ENCODE assay signal across 30 cellular contexts in the genomic region with DNA sequence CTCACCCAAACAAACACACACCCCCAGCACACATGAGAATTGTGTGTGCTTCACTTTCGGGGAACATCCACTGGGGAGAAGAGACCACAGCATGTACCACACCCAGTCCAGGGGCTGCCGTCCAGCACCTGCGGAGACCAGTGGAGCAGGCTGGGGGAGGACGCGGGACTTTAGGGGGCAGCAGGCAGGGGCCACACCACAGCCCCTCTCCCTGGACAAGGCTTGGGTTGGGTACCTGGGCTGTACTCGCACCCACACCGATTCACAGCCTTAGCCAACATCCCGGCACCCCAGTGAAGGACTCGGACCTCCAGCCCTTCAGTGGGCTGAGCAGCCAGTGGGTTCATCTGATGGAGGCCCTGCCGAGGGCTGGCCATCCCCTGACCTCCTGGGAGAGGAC.
"Had no signal": no experiment of that assay in that cellular context is flagged by ENCODE, and none has a peak within 500 bp of the region (broad histone marks: within the 10 kb centered on the region; RNA-seq: fewer than 3 reads in every experiment).

No MANE protein-coding gene starts in this region.

- H3K27ac ChIP-seq: SK-N-MC had no signal

- H3K9me3 ChIP-seq: MG63 had no signal

- H3K4me1 Mint-ChIP-seq: activated B cell treated with CpG ODN at 0.5 μM for 24 hours; activated CD4-positive, alpha-beta T cell treated with anti-CD3 and anti-CD28 coated beads, Interleukin-2, amount 10 ng/mL, durations not matched to agents 24 days and 14 days; activated CD8-positive, alpha-beta memory T cell treated with anti-CD3 and anti-CD28 coated beads, Interleukin-2, amount 10 ng/mL, durations not matched to agents 7 days and 5 days; activated naive CD4-positive, alpha-beta T cell treated with anti-CD3 and anti-CD28 coated beads, Interleukin-2, amount 50 U/mL, for 24 hours; central memory CD8-positive, alpha-beta T cell; T-cell had no signal

- H3K27ac Mint-ChIP-seq: activated B cell treated with CpG ODN at 0.5 μM for 24 hours; activated CD4-positive, alpha-beta T cell treated with anti-CD3 and anti-CD28 coated beads, Interleukin-2, amount 10 ng/mL, durations not matched to agents 24 days and 14 days; activated CD8-positive, alpha-beta memory T cell treated with anti-CD3 and anti-CD28 coated beads, Interleukin-2, amount 10 ng/mL, durations not matched to agents 7 days and 5 days; activated naive CD4-positive, alpha-beta T cell treated with anti-CD3 and anti-CD28 coated beads, Interleukin-2, amount 50 U/mL, for 24 hours; activated T-cell treated with anti-CD3 and anti-CD28 coated beads, Interleukin-2, amount 50 U/mL, for 24 hours; activated T-helper 1 cell treated with anti-CD3 and anti-CD28 coated beads, Interleukin-12 subunit alpha, Interleukin-12 subunit beta, Interleukin-2, Interleukin-4 antibody, amounts not matched to agents 30 ng/mL and 10 ng/mL and 1 ng/mL, durations not matched to agents 14 hours and 24 hours and 36 hours; brain; T-cell had no signal

- FAIRE-seq: astrocyte, TTC549 had no signal

- H3K36me3 ChIP-seq: MG63 had no signal

- ATAC-seq: activated CD8-positive, alpha-beta memory T cell treated with anti-CD3 and anti-CD28 coated beads, Interleukin-2, amount 10 ng/mL, durations not matched to agents 7 days and 5 days; T-cell had no signal

- H3K4me3 Mint-ChIP-seq: activated B cell treated with CpG ODN at 0.5 μM for 24 hours; activated CD4-positive, alpha-beta T cell treated with anti-CD3 and anti-CD28 coated beads, Interleukin-2, amount 10 ng/mL, durations not matched to agents 24 days and 14 days; activated CD8-positive, alpha-beta memory T cell treated with anti-CD3 and anti-CD28 coated beads, Interleukin-2, amount 10 ng/mL, durations not matched to agents 7 days and 5 days; activated naive CD4-positive, alpha-beta T cell treated with anti-CD3 and anti-CD28 coated beads, Interleukin-2, amount 50 U/mL, for 24 hours; activated T-cell treated with anti-CD3 and anti-CD28 coated beads, Interleukin-2, amount 50 U/mL, for 24 hours; activated T-helper 1 cell treated with anti-CD3 and anti-CD28 coated beads, Interleukin-12 subunit alpha, Interleukin-12 subunit beta, Interleukin-2, Interleukin-4 antibody, amounts not matched to agents 30 ng/mL and 10 ng/mL and 1 ng/mL, durations not matched to agents 14 hours and 24 hours and 36 hours; brain; central memory CD8-positive, alpha-beta T cell; T-cell had no signal

- H3K27me3 Mint-ChIP-seq: activated CD4-positive, alpha-beta T cell treated with anti-CD3 and anti-CD28 coated beads, Interleukin-2, amount 10 ng/mL, durations not matched to agents 24 days and 14 days; activated CD8-positive, alpha-beta memory T cell treated with anti-CD3 and anti-CD28 coated beads, Interleukin-2, amount 10 ng/mL, durations not matched to agents 7 days and 5 days; activated naive CD4-positive, alpha-beta T cell treated with anti-CD3 and anti-CD28 coated beads, Interleukin-2, amount 50 U/mL, for 24 hours had no signal

- H3K4me3 ChIP-seq: MG63, SK-N-MC had no signal

- DNase-seq: activated B cell treated with CpG ODN at 0.5 μM for 24 hours; activated CD4-positive, alpha-beta T cell treated with anti-CD3 and anti-CD28 coated beads for 1 hour; activated CD4-positive, alpha-beta T cell treated with anti-CD3 and anti-CD28 coated beads, Interleukin-2, amount 10 ng/mL, durations not matched to agents 24 days and 14 days; activated CD4-positive, alpha-beta T cell treated with anti-CD3 and anti-CD28 coated beads, Interleukin-2, amount 50 U/mL, for 48 hours; activated CD8-positive, alpha-beta memory T cell treated with anti-CD3 and anti-CD28 coated beads, Interleukin-2, amount 10 ng/mL, durations not matched to agents 7 days and 5 days; activated effector memory CD4-positive, alpha-beta T cell treated with Interleukin-2 at 50 U/mL for 16 hours; activated naive CD4-positive, alpha-beta T cell; activated T-cell treated with anti-CD3 and anti-CD28 coated beads, Interleukin-2, amount 50 U/mL, for 24 hours; MG63; MV-4-11; NCI-H1092 treated with DMSO at 0.1 percent for 48 hours; NCI-H1417 treated with DMSO at 0.1 percent for 48 hours; NCI-H1694; NCI-H2029; NCI-H2107; NCI-H2171 treated with DMSO at 0.1 percent for 48 hours; NCI-H226; NCI-H526; NCI-H82; SIG-M5; T-cell; T-helper 2 cell; T1000 had no signal

- H3K9me3 Mint-ChIP-seq: activated CD4-positive, alpha-beta T cell treated with anti-CD3 and anti-CD28 coated beads, Interleukin-2, amount 10 ng/mL, durations not matched to agents 24 days and 14 days; activated naive CD4-positive, alpha-beta T cell treated with anti-CD3 and anti-CD28 coated beads, Interleukin-2, amount 50 U/mL, for 24 hours; activated T-cell treated with anti-CD3 and anti-CD28 coated beads, Interleukin-2, amount 50 U/mL, for 24 hours; activated T-helper 1 cell treated with anti-CD3 and anti-CD28 coated beads, Interleukin-12 subunit alpha, Interleukin-12 subunit beta, Interleukin-2, Interleukin-4 antibody, amounts not matched to agents 30 ng/mL and 10 ng/mL and 1 ng/mL, durations not matched to agents 14 hours and 24 hours and 36 hours; central memory CD8-positive, alpha-beta T cell; T-cell had no signal

- H3K36me3 Mint-ChIP-seq: activated CD8-positive, alpha-beta memory T cell treated with anti-CD3 and anti-CD28 coated beads, Interleukin-2, amount 10 ng/mL, durations not matched to agents 7 days and 5 days; activated naive CD4-positive, alpha-beta T cell treated with anti-CD3 and anti-CD28 coated beads, Interleukin-2, amount 50 U/mL, for 24 hours; T-cell had no signal
